ENCODE assay signal across 20 cellular contexts in genomic region chr17:55931448-55931847, GRCh38.
A peak's percentile ranks its signal among the peaks of the same experiment; 100 is the strongest.
DNase-seq lines count a peak whose midpoint lies in the region; ATAC-seq lines count a peak whose summit lies in the region.
"Had no signal": no experiment of that assay in that cellular context is flagged by ENCODE, and none has a peak within 500 bp of the region (broad histone marks: within the 10 kb centered on the region; RNA-seq: fewer than 3 reads in every experiment).

No MANE protein-coding gene starts in this region.

- peaks cover 2% of the 10 kb centered on the region for H3K27me3 Mint-ChIP-seq in T-helper 2 cell treated with Interferon-gamma antibody and Interleukin-4, amounts not matched to agents 5 μg/mL and 100 μg/mL, for 36 hours (ENCODE audit: low read depth)
- H3K27me3 Mint-ChIP-seq: CD4-positive, alpha-beta T cell; IgD-negative memory B cell had no signal

- H3K4me1 ChIP-seq in thymus (ENCODE audit: control insufficient read depth, insufficient read depth, low read length) = no peaks in the 10 kb centered on the region

- no peaks in the 10 kb centered on the region for H3K4me1 Mint-ChIP-seq in T-helper 2 cell treated with Interferon-gamma antibody and Interleukin-4, amounts not matched to agents 5 μg/mL and 100 μg/mL, for 36 hours (ENCODE audit: low read depth)

- peak; percentile 1 for DNase-seq in KG1 (lab: John Stamatoyannopoulos, UW)
- peak; percentile 57 for DNase-seq in MV-4-11 (lab: John Stamatoyannopoulos, UW)
- DNase-seq in OCI-M1 (lab: John Stamatoyannopoulos, UW) = peak; percentile 32
- DNase-seq in T-helper 2 cell treated with Interferon-gamma antibody and Interleukin-4, amounts not matched to agents 5 μg/mL and 100 μg/mL, for 36 hours (ENCODE audit: low spot score) = no peak
- DNase-seq in hepatic stellate cell (ENCODE audit: low spot score) = no peak
- DNase-seq: CD4-positive, alpha-beta T cell; COR-L47; DMS79; MG63; NCI-H1694; NCI-H2081; NCI-H2171; NCI-H524 treated with DMSO at 0.1 percent for 48 hours; NCI-H82; SHP77 treated with DMSO at 0.1 percent for 48 hours had no signal

- H3K36me3 ChIP-seq in thymus (ENCODE audit: control insufficient read depth, insufficient read depth) = no peaks in the 10 kb centered on the region
- H3K36me3 ChIP-seq: MG63 had no signal

- no peak overlapping the region for H3K4me3 Mint-ChIP-seq in T-helper 2 cell treated with Interferon-gamma antibody and Interleukin-4, amounts not matched to agents 5 μg/mL and 100 μg/mL, for 36 hours
- H3K4me3 Mint-ChIP-seq: CD4-positive, alpha-beta T cell; IgD-negative memory B cell had no signal

- no peak overlapping the region for H3K4me3 ChIP-seq in thymus (ENCODE audit: low read length)
- H3K4me3 ChIP-seq: MG63 had no signal

- peak overlapping the region; percentile 42 for H3K27ac ChIP-seq in thymus (ENCODE audit: low read depth)
- H3K27ac ChIP-seq: RWPE1 had no signal

- no peak for ATAC-seq in HG02798 (IDR thresholded peaks at IDR 0.05; ENCODE audit: poor library complexity, unreplicated experiment)
- ATAC-seq: SK-N-SH treated with all-trans-retinoic acid at 6 μM for 48 hours had no signal

- H3K27me3 ChIP-seq in thymus (ENCODE audit: control insufficient read depth, insufficient read depth) = no peaks in the 10 kb centered on the region
- H3K27me3 ChIP-seq: MG63 had no signal

- H3K27ac Mint-ChIP-seq in T-helper 2 cell treated with Interferon-gamma antibody and Interleukin-4, amounts not matched to agents 5 μg/mL and 100 μg/mL, for 36 hours = no peak overlapping the region
- H3K27ac Mint-ChIP-seq: CD4-positive, alpha-beta T cell; IgD-negative memory B cell had no signal

- H3K9me3 ChIP-seq in thymus (ENCODE audit: control insufficient read depth) = no peaks in the 10 kb centered on the region
- H3K9me3 ChIP-seq: MG63 had no signal

- no peaks in the 10 kb centered on the region for H3K36me3 Mint-ChIP-seq in T-helper 2 cell treated with Interferon-gamma antibody and Interleukin-4, amounts not matched to agents 5 μg/mL and 100 μg/mL, for 36 hours (ENCODE audit: low read depth)
- H3K36me3 Mint-ChIP-seq: IgD-negative memory B cell had no signal

- no peaks in the 10 kb centered on the region for H3K9me3 Mint-ChIP-seq in T-helper 2 cell treated with Interferon-gamma antibody and Interleukin-4, amounts not matched to agents 5 μg/mL and 100 μg/mL, for 36 hours

- WGBS in thymus = 93% methylated on average over 1 of the region's 1 CpG

Comparison
In these comparisons a context has a peak if more than half of its experiments do, and no peak if none do; other contexts are left out.
1. DNase-seq: peak in KG1 (single experiment), MV-4-11 (single experiment) and OCI-M1 (single experiment); none in T-helper 2 cell treated with Interferon-gamma antibody and Interleukin-4, amounts not matched to agents 5 μg/mL and 100 μg/mL, for 36 hours (single experiment) and hepatic stellate cell (single experiment).